ENCODE assay signal across 1 cellular context in the genomic region with DNA sequence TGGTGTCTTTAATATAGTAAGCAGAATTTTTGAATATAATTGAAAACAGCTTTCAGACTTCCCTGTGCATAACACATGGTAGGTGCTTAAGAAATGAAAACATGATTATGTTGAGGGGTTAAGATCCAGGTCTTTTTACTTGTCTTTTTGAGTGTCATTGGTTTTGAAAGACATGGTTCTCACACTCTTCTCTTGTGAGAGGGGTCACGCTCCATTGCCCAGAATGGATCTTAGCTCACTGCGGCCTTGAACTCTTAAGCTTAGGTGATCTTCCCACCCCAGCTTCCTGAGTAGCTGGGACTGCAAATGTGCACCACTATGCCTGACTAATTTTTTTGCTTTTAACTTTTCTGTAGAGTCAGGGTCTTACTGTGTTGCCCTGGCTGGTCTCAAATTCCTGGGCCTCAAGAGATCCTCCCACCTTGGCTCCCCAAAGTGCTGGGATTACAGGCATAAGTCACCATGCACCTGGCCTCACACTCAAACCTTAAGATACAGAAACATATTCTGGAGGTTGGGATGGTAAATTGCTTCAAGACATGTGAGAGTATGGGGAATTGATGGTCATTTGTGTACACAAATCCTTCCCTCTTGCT.
TF ChIP-seq lines count a peak whose summit lies in the region.

No MANE protein-coding gene starts in this region.

TF ChIP-seq in IMR-90, 13 proteins besides CTCF, POLR2A, EP300 and RAD21 (continued from another document):
- TF ChIP-seq MAZ (IDR thresholded peaks at IDR 0.05; ENCODE audit: borderline replicate concordance, low read depth, low read length): no peak
- TF ChIP-seq, protein P1, sequence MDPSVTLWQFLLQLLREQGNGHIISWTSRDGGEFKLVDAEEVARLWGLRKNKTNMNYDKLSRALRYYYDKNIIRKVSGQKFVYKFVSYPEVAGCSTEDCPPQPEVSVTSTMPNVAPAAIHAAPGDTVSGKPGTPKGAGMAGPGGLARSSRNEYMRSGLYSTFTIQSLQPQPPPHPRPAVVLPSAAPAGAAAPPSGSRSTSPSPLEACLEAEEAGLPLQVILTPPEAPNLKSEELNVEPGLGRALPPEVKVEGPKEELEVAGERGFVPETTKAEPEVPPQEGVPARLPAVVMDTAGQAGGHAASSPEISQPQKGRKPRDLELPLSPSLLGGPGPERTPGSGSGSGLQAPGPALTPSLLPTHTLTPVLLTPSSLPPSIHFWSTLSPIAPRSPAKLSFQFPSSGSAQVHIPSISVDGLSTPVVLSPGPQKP (IDR thresholded peaks at IDR 0.05; ENCODE audit: borderline replicate concordance, low read depth, low read length): no peak
- TF ChIP-seq SMC3 (IDR thresholded peaks at IDR 0.05; ENCODE audit: low read depth, low read length): no peak
- TF ChIP-seq CEBPB (IDR thresholded peaks at IDR 0.05; ENCODE audit: low read depth, low read length): no peak
- TF ChIP-seq MXI1 (IDR thresholded peaks at IDR 0.05; ENCODE audit: borderline replicate concordance, low read depth, low read length): no peak
- no peak for TF ChIP-seq MAFK (IDR thresholded peaks at IDR 0.05; ENCODE audit: low read depth, low read length)
- no peak for TF ChIP-seq NFE2L2 (IDR thresholded peaks at IDR 0.05; ENCODE audit: low read depth, low read length)
